In genomic region chr5:1488882-1489680, GRCh38 we compare ENCODE assay signal across 11 cellular contexts. TPM values are rescaled to one million over a fixed set of nuclear protein-coding genes. Genes with fewer than 3 reads are reported as not detected.
DNase-seq lines count a peak whose midpoint lies in the region; ATAC-seq and TF ChIP-seq lines count a peak whose summit lies in the region.
"Had no signal": no experiment of that assay in that cellular context is flagged by ENCODE, and none has a peak within 500 bp of the region (broad histone marks: within the 10 kb centered on the region; RNA-seq: fewer than 3 reads in every experiment).

No MANE protein-coding gene starts in this region.

- POLR2A ChIA-PET in T-cell (lab: Charles Lee) = no interaction called here

- WGBS in thyroid gland, 2 donors = 82 to 92% methylated on average over 13 to 14 of the region's 14 CpGs

- no peak for TF ChIP-seq POLR2A in thyroid gland (IDR thresholded peaks at IDR 0.05)

- H3K27me3 Mint-ChIP-seq in T-cell (no peaks in the 10 kb centered on the region), immature natural killer cell (ENCODE audit: low read depth in 3 of 3) (peaks cover 19 to 38% (median 19%) of the 10 kb centered on the region in 3 donors)

- H3K4me1 Mint-ChIP-seq in T-cell (peaks cover 0 to 27% (median 16%) of the 10 kb centered on the region in 3 donors), immature natural killer cell (peaks cover 55 to 68% of the 10 kb centered on the region in 2 donors)

- peak; percentile 54 for ATAC-seq in GM18517 (IDR thresholded peaks at IDR 0.05; ENCODE audit: unreplicated experiment)
- peak; percentile 57 for ATAC-seq in HG02884 (IDR thresholded peaks at IDR 0.05; ENCODE audit: unreplicated experiment)
- ATAC-seq in T-cell (replicated peaks in 1 of 4) = peak; percentile 32 to 69 (median 48)
- ATAC-seq: HCT116 had no signal

- H3K36me3 Mint-ChIP-seq in T-cell (peaks cover 26% of the 10 kb centered on the region), immature natural killer cell (peaks cover 13 to 50% (median 21%) of the 10 kb centered on the region in 3 donors)

- DNase-seq in 8988T = peak; percentile 94
- DNase-seq in T-cell = peak in 1 of 34 experiments; percentile 10
- peak in 1 of 3 donors; percentile 54 for DNase-seq in immature natural killer cell
- DNase-seq in LoVo (ENCODE audit: low spot score) = no peak
- DNase-seq in thyroid gland = no peak
- no peak for DNase-seq in DMS114 treated with DMSO at 0.1 percent for 48 hours (lab: John Stamatoyannopoulos, UW; ENCODE audit: unreplicated experiment)

- H3K9me3 Mint-ChIP-seq in T-cell = no peaks in the 10 kb centered on the region
- no peaks in the 10 kb centered on the region for H3K9me3 Mint-ChIP-seq in immature natural killer cell

- no peak overlapping the region for H3K4me3 ChIP-seq in thyroid gland (replicated peaks in 1 of 3)
- H3K4me3 ChIP-seq: tibial artery had no signal

- no peak for TF ChIP-seq CTCF in thyroid gland (IDR thresholded peaks at IDR 0.05)

- CTCF ChIA-PET in T-cell (lab: Charles Lee) = no interaction called here

- peaks cover 6% of the 10 kb centered on the region in 2 donors for H3K4me1 ChIP-seq in thyroid gland
- H3K4me1 ChIP-seq: tibial artery had no signal

- intact Hi-C loops in thyroid gland (cut with DNase I) = no loop called here

- H3K27ac Mint-ChIP-seq in T-cell (peak overlapping the region; percentile 32 to 34), immature natural killer cell (peak overlapping the region; percentile 30 to 100 (median 88))

- H3K9me3 ChIP-seq in thyroid gland = no peaks in the 10 kb centered on the region
- H3K9me3 ChIP-seq: tibial artery had no signal

- H3K27me3 ChIP-seq in thyroid gland = no peaks in the 10 kb centered on the region
- H3K27me3 ChIP-seq: tibial artery had no signal

- H3K36me3 ChIP-seq in thyroid gland = peaks cover 6 to 13% of the 10 kb centered on the region in 2 donors

- no peak overlapping the region for H3K4me3 Mint-ChIP-seq in T-cell
- H3K4me3 Mint-ChIP-seq in immature natural killer cell = peak overlapping the region in 2 of 5 donors; percentile 6 to 67

- no peak overlapping the region for H3K27ac ChIP-seq in thyroid gland
- H3K27ac ChIP-seq: tibial artery had no signal

RNA-seq across cellular contexts. Expression of gene LPCAT1, which starts 34.7 kb away (rescaled TPM):
- 10 to 100 TPM; 27.9 to 57.7 (median 50.3) TPM for total RNA-seq in T-cell
- 100 to 1,000 TPM; 107 to 255 (median 144) TPM for polyA plus RNA-seq in immature natural killer cell
- 10 to 100 TPM; 30.9 to 35.7 (median 33.3) TPM for total RNA-seq in thyroid gland

RNA-seq across cellular contexts. Expression of gene SLC6A3, which starts 43.8 kb away (rescaled TPM):
- total RNA-seq in T-cell (under 1 TPM in 1 of 5 donors, not detected in 4; 0.22 TPM), thyroid gland (under 1 TPM in 3 of 4 donors, not detected in 1; 0.54 to 0.67 (median 0.54) TPM)
- polyA plus RNA-seq in immature natural killer cell = not detected
- total RNA-seq: epithelial cell of proximal tubule had no signal
